ENCODE assay signal across 1 cellular context in the genomic region with DNA sequence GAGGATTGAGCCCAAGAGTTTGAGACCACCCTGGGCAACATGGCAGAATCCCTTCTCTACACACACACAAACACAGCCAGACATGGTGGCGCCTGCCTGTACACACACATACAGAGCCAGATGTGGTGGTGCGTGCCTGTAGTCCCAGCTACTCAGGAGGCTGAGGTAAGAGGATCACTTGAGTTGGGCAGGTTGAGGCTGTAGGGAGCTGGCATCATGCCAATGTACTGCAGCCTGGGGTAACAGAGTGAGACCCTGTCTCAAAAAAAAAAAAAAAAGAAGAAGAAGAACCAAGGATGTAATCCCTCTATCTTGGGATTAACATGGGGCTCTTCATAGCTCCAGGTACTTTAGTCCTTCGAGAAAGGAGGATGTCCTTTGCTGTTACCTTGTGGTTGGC.
A peak's percentile ranks its signal among the peaks of the same experiment; 100 is the strongest.
TF ChIP-seq lines count a peak whose summit lies in the region.

No MANE protein-coding gene starts in this region.

TF ChIP-seq in K562, 482 proteins besides CTCF, POLR2A, EP300 and RAD21:
- TF ChIP-seq, protein P1, sequence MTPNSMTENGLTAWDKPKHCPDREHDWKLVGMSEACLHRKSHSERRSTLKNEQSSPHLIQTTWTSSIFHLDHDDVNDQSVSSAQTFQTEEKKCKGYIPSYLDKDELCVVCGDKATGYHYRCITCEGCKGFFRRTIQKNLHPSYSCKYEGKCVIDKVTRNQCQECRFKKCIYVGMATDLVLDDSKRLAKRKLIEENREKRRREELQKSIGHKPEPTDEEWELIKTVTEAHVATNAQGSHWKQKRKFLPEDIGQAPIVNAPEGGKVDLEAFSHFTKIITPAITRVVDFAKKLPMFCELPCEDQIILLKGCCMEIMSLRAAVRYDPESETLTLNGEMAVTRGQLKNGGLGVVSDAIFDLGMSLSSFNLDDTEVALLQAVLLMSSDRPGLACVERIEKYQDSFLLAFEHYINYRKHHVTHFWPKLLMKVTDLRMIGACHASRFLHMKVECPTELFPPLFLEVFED (CRISPR knock-in tag; conservative IDR thresholded peaks at IDR 0.05), result no peak
- TF ChIP-seq NFIX (CRISPR knock-in tag; IDR thresholded peaks at IDR 0.05; ENCODE audit: low read depth) (peak; percentile 55), NFIC (IDR thresholded peaks at IDR 0.05) (peak; percentile 91)
TF ChIP-seq in K562: peak in this region for 2.
